ENCODE assay signal across 35 cellular contexts in the genomic region with DNA sequence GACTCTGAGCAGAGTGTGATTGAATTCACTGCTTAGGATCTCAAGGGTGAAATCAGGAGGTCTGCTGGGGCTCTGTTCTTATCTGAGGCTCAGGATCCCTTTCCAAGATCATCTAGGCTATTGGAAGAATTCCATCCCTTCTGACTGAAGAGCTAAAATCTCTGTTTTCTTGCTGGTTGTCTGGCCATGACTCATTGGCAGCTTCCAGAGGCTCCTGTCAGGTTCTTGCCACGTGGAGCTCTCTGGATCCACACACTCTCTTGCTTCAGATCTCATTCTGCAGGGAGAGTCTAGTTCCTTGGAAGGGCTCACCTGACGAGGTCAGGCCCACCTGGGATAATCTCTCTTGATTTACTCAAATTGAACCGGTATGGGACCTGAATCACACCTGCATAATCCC.
"Had no signal": no experiment of that assay in that cellular context is flagged by ENCODE, and none has a peak within 500 bp of the region (broad histone marks: within the 10 kb centered on the region; RNA-seq: fewer than 3 reads in every experiment).

No MANE protein-coding gene starts in this region.

- H3K9me3 ChIP-seq: adrenal gland had no signal

- H3K27me3 ChIP-seq: adrenal gland, cardiac muscle cell had no signal

- H3K27ac Mint-ChIP-seq: activated B cell treated with CpG ODN at 0.5 μM for 24 hours; activated CD4-positive, alpha-beta memory T cell treated with anti-CD3 and anti-CD28 coated beads for 36 hours; activated CD4-positive, alpha-beta T cell treated with anti-CD3 and anti-CD28 coated beads, Interleukin-2, amount 10 ng/mL, durations not matched to agents 24 days and 14 days; activated CD8-positive, alpha-beta T cell treated with anti-CD3 and anti-CD28 coated beads for 36 hours; activated naive CD4-positive, alpha-beta T cell treated with anti-CD3 and anti-CD28 coated beads for 36 hours; activated naive CD4-positive, alpha-beta T cell treated with anti-CD3 and anti-CD28 coated beads, Interleukin-2, amount 50 U/mL, for 72 hours; activated naive CD8-positive, alpha-beta T cell treated with anti-CD3 and anti-CD28 coated beads for 36 hours; activated T-cell treated with anti-CD3 and anti-CD28 coated beads, Interleukin-2, amount 50 U/mL, for 72 hours; activated T-helper 1 cell treated with anti-CD3 and anti-CD28 coated beads, Interleukin-12 subunit alpha, Interleukin-12 subunit beta, Interleukin-2, Interleukin-4 antibody, amounts not matched to agents 30 ng/mL and 10 ng/mL and 1 ng/mL, durations not matched to agents 14 hours and 24 hours and 36 hours; activated T-helper 17 cell treated with anti-CD3 and anti-CD28 coated beads, Interleukin-2, amount 50 U/mL, for 72 hours; brain; T-helper 1 cell treated with Interleukin-12 subunit alpha and Interleukin-12 subunit beta and Interleukin-4 antibody, amounts not matched to agents 30 μg/mL and 1 μg/mL, for 36 hours; T-helper 2 cell treated with Interferon-gamma antibody and Interleukin-4, amounts not matched to agents 5 μg/mL and 100 μg/mL, for 36 hours had no signal

- H3K27ac ChIP-seq: adrenal gland, cardiac muscle cell, VCaP had no signal

- H3K36me3 Mint-ChIP-seq: activated CD4-positive, alpha-beta memory T cell treated with anti-CD3 and anti-CD28 coated beads for 36 hours; activated naive CD8-positive, alpha-beta T cell treated with anti-CD3 and anti-CD28 coated beads for 36 hours; brain had no signal

- H3K4me3 Mint-ChIP-seq: activated B cell treated with CpG ODN at 0.5 μM for 24 hours; activated CD4-positive, alpha-beta memory T cell treated with anti-CD3 and anti-CD28 coated beads for 36 hours; activated CD4-positive, alpha-beta T cell treated with anti-CD3 and anti-CD28 coated beads, Interleukin-2, amount 10 ng/mL, durations not matched to agents 24 days and 14 days; activated CD8-positive, alpha-beta T cell treated with anti-CD3 and anti-CD28 coated beads for 36 hours; activated naive CD4-positive, alpha-beta T cell treated with anti-CD3 and anti-CD28 coated beads for 36 hours; activated naive CD8-positive, alpha-beta T cell treated with anti-CD3 and anti-CD28 coated beads for 36 hours; activated T-cell treated with anti-CD3 and anti-CD28 coated beads, Interleukin-2, amount 50 U/mL, for 4 hours; activated T-cell treated with anti-CD3 and anti-CD28 coated beads, Interleukin-2, amount 50 U/mL, for 72 hours; activated T-helper 1 cell treated with anti-CD3 and anti-CD28 coated beads, Interleukin-12 subunit alpha, Interleukin-12 subunit beta, Interleukin-2, Interleukin-4 antibody, amounts not matched to agents 30 ng/mL and 10 ng/mL and 1 ng/mL, durations not matched to agents 14 hours and 24 hours and 36 hours; activated T-helper 17 cell treated with anti-CD3 and anti-CD28 coated beads, Interleukin-2, amount 50 U/mL, for 72 hours; brain; central memory CD8-positive, alpha-beta T cell; T-helper 1 cell treated with Interleukin-12 subunit alpha and Interleukin-12 subunit beta and Interleukin-4 antibody, amounts not matched to agents 30 μg/mL and 1 μg/mL, for 36 hours; T-helper 2 cell treated with Interferon-gamma antibody and Interleukin-4, amounts not matched to agents 5 μg/mL and 100 μg/mL, for 36 hours had no signal

- H3K4me3 ChIP-seq: adrenal gland, cardiac muscle cell had no signal

- DNase-seq: activated B cell treated with CpG ODN at 0.5 μM for 24 hours; activated CD4-positive, alpha-beta memory T cell treated with anti-CD3 and anti-CD28 coated beads for 36 hours; activated CD4-positive, alpha-beta T cell treated with anti-CD3 and anti-CD28 coated beads for 4 hours; activated CD4-positive, alpha-beta T cell treated with anti-CD3 and anti-CD28 coated beads, Interleukin-2, amount 10 ng/mL, durations not matched to agents 24 days and 14 days; activated CD4-positive, alpha-beta T cell treated with anti-CD3 and anti-CD28 coated beads, Interleukin-2, amount 50 U/mL, for 1 hour; activated CD4-positive, alpha-beta T cell treated with anti-CD3 and anti-CD28 coated beads, Interleukin-2, amount 50 U/mL, for 4 hours; activated CD4-positive, CD25-positive, alpha-beta regulatory T cell treated with anti-CD3 and anti-CD28 coated beads, Interleukin-2, amount 50 U/mL, for 72 hours; activated CD8-positive, alpha-beta memory T cell treated with anti-CD3 and anti-CD28 coated beads, Interleukin-2, amount 50 U/mL, for 4 hours; activated CD8-positive, alpha-beta T cell treated with anti-CD3 and anti-CD28 coated beads for 36 hours; activated effector memory CD4-positive, alpha-beta T cell treated with anti-CD3 and anti-CD28 coated beads, Interleukin-2, amount 50 U/mL, for 16 hours; activated gamma-delta T cell treated with Interleukin-2 at 50 U/mL for 16 hours; activated naive CD4-positive, alpha-beta T cell; activated naive CD4-positive, alpha-beta T cell treated with anti-CD3 and anti-CD28 coated beads for 36 hours; activated naive CD4-positive, alpha-beta T cell treated with anti-CD3 and anti-CD28 coated beads, Interleukin-2, amount 50 U/mL, for 16 hours; activated naive CD8-positive, alpha-beta T cell treated with anti-CD3 and anti-CD28 coated beads for 36 hours; activated T-cell treated with anti-CD3 and anti-CD28 coated beads for 4 hours; activated T-cell treated with anti-CD3 and anti-CD28 coated beads, Interleukin-2, amount 50 U/mL, for 1 hour; activated T-cell treated with anti-CD3 and anti-CD28 coated beads, Interleukin-2, amount 50 U/mL, for 4 hours; activated T-cell treated with anti-CD3 and anti-CD28 coated beads, Interleukin-2, amount 50 U/mL, for 72 hours; adrenal gland; amniotic stem cell; aorta; caudate nucleus; T-helper 1 cell; T-helper 2 cell; T-helper 9 cell had no signal

- H3K4me1 Mint-ChIP-seq: activated B cell treated with CpG ODN at 0.5 μM for 24 hours; activated CD4-positive, alpha-beta T cell treated with anti-CD3 and anti-CD28 coated beads, Interleukin-2, amount 10 ng/mL, durations not matched to agents 24 days and 14 days; activated naive CD8-positive, alpha-beta T cell treated with anti-CD3 and anti-CD28 coated beads for 36 hours; activated T-helper 17 cell treated with anti-CD3 and anti-CD28 coated beads, Interleukin-2, amount 50 U/mL, for 72 hours; brain; central memory CD8-positive, alpha-beta T cell had no signal

- H3K9me3 Mint-ChIP-seq: activated CD4-positive, alpha-beta T cell treated with anti-CD3 and anti-CD28 coated beads, Interleukin-2, amount 10 ng/mL, durations not matched to agents 24 days and 14 days; brain had no signal

- H3K4me1 ChIP-seq: adrenal gland had no signal

- H3K36me3 ChIP-seq: adrenal gland, cardiac muscle cell had no signal

- H3K27me3 Mint-ChIP-seq: activated B cell treated with CpG ODN at 0.5 μM for 24 hours; activated CD4-positive, alpha-beta memory T cell treated with anti-CD3 and anti-CD28 coated beads for 36 hours; activated CD4-positive, alpha-beta T cell treated with anti-CD3 and anti-CD28 coated beads, Interleukin-2, amount 10 ng/mL, durations not matched to agents 24 days and 14 days; activated CD8-positive, alpha-beta T cell treated with anti-CD3 and anti-CD28 coated beads for 36 hours; activated naive CD8-positive, alpha-beta T cell treated with anti-CD3 and anti-CD28 coated beads for 36 hours; activated T-helper 17 cell treated with anti-CD3 and anti-CD28 coated beads, Interleukin-2, amount 50 U/mL, for 72 hours; brain; central memory CD8-positive, alpha-beta T cell had no signal
